In the genomic region with DNA sequence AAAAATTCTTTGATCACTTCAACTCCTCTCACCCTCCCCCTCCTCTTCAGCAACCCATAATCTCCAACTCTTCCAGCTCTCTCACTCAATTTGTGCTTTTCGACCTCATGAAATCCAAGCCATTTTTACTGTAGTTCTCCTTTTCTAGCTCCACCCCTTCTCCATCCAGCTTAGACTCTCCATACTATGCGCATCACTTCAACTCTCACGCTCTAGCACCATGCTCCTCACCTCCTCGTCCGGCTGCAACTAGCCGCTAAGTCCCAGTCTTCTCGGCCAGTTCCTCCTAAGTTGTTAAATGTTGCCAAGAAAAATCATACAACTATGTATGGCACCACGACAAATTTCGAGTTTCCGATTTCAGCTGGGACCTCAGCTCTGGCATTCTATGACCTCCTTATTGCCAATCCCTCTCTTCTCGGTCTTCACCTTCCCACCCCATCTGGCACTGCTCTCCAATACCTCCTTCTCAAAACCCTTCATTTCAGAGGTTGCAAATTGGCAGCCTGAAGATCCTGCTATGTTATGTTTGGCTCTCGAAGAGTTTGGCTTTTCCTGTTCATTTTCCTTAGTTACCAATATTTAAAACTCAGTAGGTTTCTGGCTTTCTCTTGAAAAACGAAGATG, we compare ENCODE assay signal across 10 cellular contexts. TPM values are rescaled to one million over a fixed set of nuclear protein-coding genes. Genes with fewer than 3 reads are reported as not detected.
DNase-seq lines count a peak whose midpoint lies in the region; ATAC-seq, FAIRE-seq and TF ChIP-seq lines count a peak whose summit lies in the region.
"Had no signal": no experiment of that assay in that cellular context is flagged by ENCODE, and none has a peak within 500 bp of the region (broad histone marks: within the 10 kb centered on the region; RNA-seq: fewer than 3 reads in every experiment).

No MANE protein-coding gene starts in this region.

- no peak for TF ChIP-seq CTCF in dorsolateral prefrontal cortex (IDR thresholded peaks at IDR 0.05 in 54 of 56, conservative IDR thresholded peaks at IDR 0.05 in 2 of 56; ENCODE audit: low read depth in 1 of 56, partially characterized antibody in 56 of 56)
- no peak for TF ChIP-seq CTCF in pancreas (IDR thresholded peaks at IDR 0.05)

- DNase-seq in GDM1 (lab: John Stamatoyannopoulos, UW) (peak; percentile 41), NCI-H2227 treated with DMSO at 0.1 percent for 48 hours (lab: John Stamatoyannopoulos, UW) (peak; percentile 24), dorsolateral prefrontal cortex (no peak), pancreas (no peak), NCI-H1417 treated with DMSO at 0.1 percent for 48 hours (lab: John Stamatoyannopoulos, UW) (no peak), NCI-H128 (lab: John Stamatoyannopoulos, UW; ENCODE audit: unreplicated experiment) (no peak), NCI-H146 treated with DMSO at 0.1 percent for 48 hours (lab: John Stamatoyannopoulos, UW; ENCODE audit: unreplicated experiment) (no peak)
- no peak for DNase-seq in activated CD4-positive, CD25-positive, alpha-beta regulatory T cell (lab: John Stamatoyannopoulos, UW)

- 35 to 38% methylated on average over 13 of the region's 13 CpGs for WGBS in pancreas, 2 donors

- no peak for FAIRE-seq in pancreas (lab: Jason Lieb, UNC)

- peaks cover 0 to 6% (median 5%) of the 10 kb centered on the region in 3 donors for H3K4me1 ChIP-seq in pancreas

- no peaks in the 10 kb centered on the region for H3K36me3 ChIP-seq in pancreas

- H3K27me3 ChIP-seq in dorsolateral prefrontal cortex (no peaks in the 10 kb centered on the region), pancreas (no peaks in the 10 kb centered on the region)

- H3K9me3 ChIP-seq in pancreas = no peaks in the 10 kb centered on the region

- H3K27ac ChIP-seq in dorsolateral prefrontal cortex (peak overlapping the region in 4 of 59 donors; percentile 3 to 86 (median 82)), pancreas (peak overlapping the region in 3 of 4 donors; percentile 71 to 93 (median 92))

- peak in 2 of 4 donors; percentile 3 to 9 for ATAC-seq in pancreas

- intact Hi-C loops in dorsolateral prefrontal cortex (cut with DNase I) (loop anchor here (5.0 kb wide), 1 partner anchor 33 kb away; no protein-coding TSS in a partner anchor), pancreas (cut with DNase I) (no loop called here)

- peak overlapping the region in 53 of 59 donors; percentile 59 to 91 (median 81) for H3K4me3 ChIP-seq in dorsolateral prefrontal cortex
- peak overlapping the region; percentile 58 to 78 (median 66) for H3K4me3 ChIP-seq in pancreas

RNA-seq across cellular contexts. Expression of a gene that starts 1.1 kb away (rescaled TPM):
- total RNA-seq in dorsolateral prefrontal cortex (10 to 100 TPM in 5 of 120 experiments, 1 to 10 TPM in 115; 4.8 to 12.5 (median 7.4) TPM), pancreas (1 to 10 TPM; 2.2 to 4.3 (median 2.8) TPM)
- polyA plus RNA-seq in pancreas = 1 to 10 TPM in 1 of 2 donors, under 1 TPM in 1; 0.77 to 1.4 TPM

RNA-seq across cellular contexts. Expression of a gene that starts 4.4 kb away (rescaled TPM):
- 1 to 10 TPM in 88 of 120 experiments, under 1 TPM in 2, not detected in 30; 0.93 to 5.8 (median 2.1) TPM for total RNA-seq in dorsolateral prefrontal cortex
- total RNA-seq in pancreas = under 1 TPM in 1 of 6 donors, not detected in 5; 0.78 TPM
- under 1 TPM in 1 of 2 donors, not detected in 1; 0.80 TPM for polyA plus RNA-seq in pancreas
- total RNA-seq: activated CD8-positive, alpha-beta memory T cell treated with anti-CD3 and anti-CD28 coated beads for 36 hours; renal cortical epithelial cell had no signal

RNA-seq across cellular contexts. Expression of a gene that starts 12.9 kb away (rescaled TPM):
- total RNA-seq in dorsolateral prefrontal cortex = under 1 TPM in 4 of 120 experiments, not detected in 116; 0.26 to 0.74 (median 0.47) TPM
- not detected for total RNA-seq in pancreas
- polyA plus RNA-seq in pancreas = not detected
- total RNA-seq: renal cortical epithelial cell had no signal

RNA-seq across cellular contexts. Expression of a gene that starts 17.9 kb away (rescaled TPM):
- 100 to 1,000 TPM in 119 of 120 experiments, 10 to 100 TPM in 1; 87.5 to 320 (median 183) TPM for total RNA-seq in dorsolateral prefrontal cortex
- 10 to 100 TPM; 30.6 to 75.5 (median 50.6) TPM for total RNA-seq in pancreas
- polyA plus RNA-seq in pancreas = 100 to 1,000 TPM in 1 of 2 donors, 10 to 100 TPM in 1; 81.2 to 134 TPM

RNA-seq across cellular contexts. Expression of a gene that starts 22.8 kb away (rescaled TPM):
- 1 to 10 TPM in 97 of 120 experiments, under 1 TPM in 22, not detected in 1; 0.32 to 4.5 (median 1.7) TPM for total RNA-seq in dorsolateral prefrontal cortex
- 10 to 100 TPM in 1 of 6 donors, 1 to 10 TPM in 1, under 1 TPM in 4; 0.43 to 17.6 (median 0.60) TPM for total RNA-seq in pancreas
- 1 to 10 TPM in 1 of 2 donors, under 1 TPM in 1; 0.87 to 1.3 TPM for polyA plus RNA-seq in pancreas

Comparison
In these comparisons a context has a peak if more than half of its experiments do, and no peak if none do; other contexts are left out.
1. DNase-seq: peak in GDM1 (single experiment) and NCI-H2227 treated with DMSO at 0.1 percent for 48 hours (single experiment); none in dorsolateral prefrontal cortex (0 of 10), pancreas (0 of 6), NCI-H1417 treated with DMSO at 0.1 percent for 48 hours (single experiment), activated CD4-positive, CD25-positive, alpha-beta regulatory T cell (0 of 4), NCI-H128 (single experiment) and NCI-H146 treated with DMSO at 0.1 percent for 48 hours (single experiment).
2. intact Hi-C loops: an anchor here in dorsolateral prefrontal cortex (5.0 kb wide); none called in pancreas.